Comparison of ENCODE assay signal across 8 cellular contexts in the genomic region with DNA sequence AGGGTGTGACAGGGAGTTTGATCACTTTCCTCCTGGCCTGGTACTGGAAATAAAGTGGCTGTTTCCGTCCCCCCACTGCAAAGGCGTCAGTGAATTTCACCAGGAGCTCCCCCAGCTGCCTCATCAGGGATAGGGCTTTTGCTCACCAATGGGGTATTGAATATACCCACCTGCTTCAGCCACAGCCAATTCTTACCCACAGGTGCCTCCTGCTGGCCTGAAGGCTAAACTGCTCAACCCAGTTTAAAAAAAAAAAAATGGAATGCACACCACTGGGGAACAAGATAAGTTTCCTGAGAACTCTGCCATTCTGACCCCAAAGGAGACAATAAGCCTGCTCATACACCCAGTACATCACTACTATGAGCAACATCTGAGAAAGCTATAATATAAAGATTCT.
A peak's percentile ranks its signal among the peaks of the same experiment; 100 is the strongest.
DNase-seq lines count a peak whose midpoint lies in the region; ATAC-seq and TF ChIP-seq lines count a peak whose summit lies in the region.

No MANE protein-coding gene starts in this region.

- no peaks in the 10 kb centered on the region for H3K27me3 ChIP-seq in DND-41 (ENCODE audit: insufficient read depth, low read length, poor library complexity)
- no peaks in the 10 kb centered on the region for H3K27me3 ChIP-seq in endodermal cell (ENCODE audit: control insufficient read depth, insufficient read depth, low read length, poor library complexity, severe bottlenecking)
- peaks cover 12% of the 10 kb centered on the region for H3K27me3 ChIP-seq in CD4-positive, alpha-beta T cell (ENCODE audit: control insufficient read depth, insufficient read depth, low read length)

- no peaks in the 10 kb centered on the region for H3K27me3 Mint-ChIP-seq in endodermal cell (ENCODE audit: insufficient read depth)
- peaks cover 45% of the 10 kb centered on the region for H3K27me3 Mint-ChIP-seq in CD4-positive, alpha-beta T cell

- CTCF ChIA-PET in CD4-positive, alpha-beta T cell (lab: Charles Lee), result no interaction called here

- POLR2A ChIA-PET in CD4-positive, alpha-beta T cell (lab: Charles Lee), result no interaction called here

- H3K4me3 ChIP-seq in DND-41 (ENCODE audit: low read depth in 1 of 2, low read length in 2 of 2) (no peak overlapping the region), endodermal cell (ENCODE audit: low read length) (no peak overlapping the region)

- peak; percentile 24 for DNase-seq in DND-41
- peak; percentile 83 for DNase-seq in endodermal cell
- no peak for DNase-seq in caudate nucleus (lab: John Stamatoyannopoulos, UW)
- no peak for DNase-seq in CD4-positive, alpha-beta T cell
- no peak for DNase-seq in DMS79 treated with DMSO at 0.1 percent for 48 hours (lab: John Stamatoyannopoulos, UW)
- DNase-seq in GM19238 (ENCODE audit: insufficient read length, low spot score), result no peak

- H3K4me1 ChIP-seq in DND-41 (ENCODE audit: insufficient read depth, low read length) (peaks cover 33% of the 10 kb centered on the region), endodermal cell (ENCODE audit: control insufficient read depth, insufficient read depth, low read length) (no peaks in the 10 kb centered on the region)

- peaks cover 2% of the 10 kb centered on the region for H3K9me3 Mint-ChIP-seq in endodermal cell
- peaks cover 8% of the 10 kb centered on the region for H3K9me3 Mint-ChIP-seq in CD4-positive, alpha-beta T cell

- ATAC-seq in DND-41 (ENCODE audit: insufficient read depth, low read depth) (peak; percentile 49; the same call in 1 of the 3 replicates), GM19452 (IDR thresholded peaks at IDR 0.05; ENCODE audit: unreplicated experiment) (peak; percentile 46), HG03378 (IDR thresholded peaks at IDR 0.05; ENCODE audit: unreplicated experiment) (peak; percentile 32)
- no peak for ATAC-seq in CD4-positive, alpha-beta T cell (ENCODE audit: poor library complexity)

- H3K4me1 Mint-ChIP-seq in endodermal cell, result no peaks in the 10 kb centered on the region
- H3K4me1 Mint-ChIP-seq in CD4-positive, alpha-beta T cell (ENCODE audit: low read depth), result no peaks in the 10 kb centered on the region

- no peak overlapping the region for H2AFZ ChIP-seq in DND-41 (ENCODE audit: low read depth, low read length)

- H3K4me3 Mint-ChIP-seq in endodermal cell, result no peak overlapping the region
- H3K4me3 Mint-ChIP-seq in CD4-positive, alpha-beta T cell, result no peak overlapping the region

- no peak overlapping the region for H3K27ac Mint-ChIP-seq in endodermal cell
- no peak overlapping the region for H3K27ac Mint-ChIP-seq in CD4-positive, alpha-beta T cell

- H3K36me3 Mint-ChIP-seq in endodermal cell (ENCODE audit: low read depth), result no peaks in the 10 kb centered on the region
- no peaks in the 10 kb centered on the region for H3K36me3 Mint-ChIP-seq in CD4-positive, alpha-beta T cell (ENCODE audit: low read depth)

- intact Hi-C loops in CD4-positive, alpha-beta T cell (cut with DNase I, micrococcal nuclease), result no loop called here

- no peak overlapping the region for H3K4me2 ChIP-seq in DND-41 (ENCODE audit: insufficient read depth, low read length)

- H3K27ac ChIP-seq in DND-41 (ENCODE audit: low read length) (peak overlapping the region; percentile 64), endodermal cell (ENCODE audit: low read depth, low read length) (no peak overlapping the region), caudate nucleus (ENCODE audit: low read depth, low read length) (no peak overlapping the region)
- H3K27ac ChIP-seq in CD4-positive, alpha-beta T cell (ENCODE audit: low read depth, low read length), result no peak overlapping the region

- no peaks in the 10 kb centered on the region for H3K79me2 ChIP-seq in DND-41 (ENCODE audit: insufficient read depth, low read length)

- 45% methylated on average over 2 of the region's 2 CpGs; no CpG with 5 or more reads in 1 of the 2 experiments for WGBS in endodermal cell (ENCODE audit: insufficient coverage in 1 of 2, insufficient read length in 1 of 2), 2 experiments

- no peaks in the 10 kb centered on the region for H4K20me1 ChIP-seq in DND-41 (ENCODE audit: insufficient read depth, low read length)

- H3K9me3 ChIP-seq in DND-41 (ENCODE audit: insufficient read depth, low read length, severe bottlenecking) (peaks cover 5% of the 10 kb centered on the region), endodermal cell (ENCODE audit: control insufficient read depth, low read length) (no peaks in the 10 kb centered on the region)
- peaks cover 9% of the 10 kb centered on the region for H3K9me3 ChIP-seq in CD4-positive, alpha-beta T cell (ENCODE audit: control insufficient read depth, low read length)

- TF ChIP-seq CTCF in DND-41 (IDR thresholded peaks at IDR 0.05; ENCODE audit: borderline replicate concordance, extremely low read depth, low read length, poor library complexity, severe bottlenecking) (peak; percentile 68), endodermal cell (conservative IDR thresholded peaks at IDR 0.05) (peak; percentile 83)
- TF ChIP-seq CTCF in CD4-positive, alpha-beta T cell (IDR thresholded peaks at IDR 0.05), result no peak

- H3K36me3 ChIP-seq in DND-41 (ENCODE audit: insufficient read depth, low read length), result no peaks in the 10 kb centered on the region
- no peaks in the 10 kb centered on the region for H3K36me3 ChIP-seq in endodermal cell (ENCODE audit: control insufficient read depth, insufficient read depth, low read length)

- H3K9ac ChIP-seq in DND-41 (ENCODE audit: low read depth, low read length) (no peak overlapping the region), endodermal cell (ENCODE audit: extremely low read depth, low read length, poor library complexity, severe bottlenecking) (no peak overlapping the region)

Comparison
In these comparisons a context has a peak if more than half of its experiments do, and no peak if none do; other contexts are left out.
1. DNase-seq: peak in DND-41 (single experiment) and endodermal cell (single experiment); none in caudate nucleus (0 of 61), CD4-positive, alpha-beta T cell (0 of 10), DMS79 treated with DMSO at 0.1 percent for 48 hours (single experiment) and GM19238 (single experiment).